ENCODE assay signal across 3 cellular contexts in the genomic region with DNA sequence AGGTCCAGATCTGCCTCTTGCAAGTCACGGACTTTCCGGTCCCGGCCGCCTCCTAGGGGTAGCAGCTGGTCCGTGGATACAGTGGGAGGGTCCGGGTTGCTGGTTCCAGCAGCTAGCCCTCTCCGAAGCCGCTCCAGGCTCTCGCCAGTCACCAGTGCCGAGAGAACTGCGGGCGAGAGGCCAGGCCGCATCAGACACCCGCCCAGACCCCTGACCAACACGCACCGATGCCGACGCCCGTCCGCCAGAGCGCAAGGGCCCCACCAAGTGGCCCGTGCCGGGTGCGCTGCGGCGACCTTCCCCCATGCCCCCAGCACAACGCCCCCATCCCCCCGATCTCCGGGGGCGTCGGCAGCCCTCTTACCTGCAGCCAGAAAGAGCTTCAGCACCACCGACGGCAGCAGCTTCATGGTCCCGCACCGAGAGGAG.
TF ChIP-seq lines count a peak whose summit lies in the region.

No MANE protein-coding gene starts in this region.

TF ChIP-seq in GM12891, 5 proteins besides CTCF, POLR2A, EP300 and RAD21:
- TF ChIP-seq TAF1 (IDR thresholded peaks at IDR 0.05; ENCODE audit: low read depth, low read length) = no peak
- no peak for TF ChIP-seq SPI1 (IDR thresholded peaks at IDR 0.05; ENCODE audit: low read depth, low read length)
- no peak for TF ChIP-seq POLR2AphosphoS5 (IDR thresholded peaks at IDR 0.05; ENCODE audit: low read depth, low read length)
- no peak for TF ChIP-seq POU2F2 (IDR thresholded peaks at IDR 0.05; ENCODE audit: low read depth, low read length)
- TF ChIP-seq PAX5 (IDR thresholded peaks at IDR 0.05; ENCODE audit: insufficient read depth, low read length, severe bottlenecking) = no peak
TF ChIP-seq in GM12891: peak in this region for 0.

TF ChIP-seq in SK-N-SH, 30 proteins besides CTCF, POLR2A, EP300 and RAD21:
- TF ChIP-seq GABPA (IDR thresholded peaks at IDR 0.05; ENCODE audit: low read depth) (no peak), RCOR1 (IDR thresholded peaks at IDR 0.05; ENCODE audit: low read length) (no peak), ELF1 (IDR thresholded peaks at IDR 0.05) (no peak), PBX3 (IDR thresholded peaks at IDR 0.05) (no peak), SIN3A (IDR thresholded peaks at IDR 0.05; ENCODE audit: borderline replicate concordance, low read depth, low read length) (no peak), SMC3 (IDR thresholded peaks at IDR 0.05; ENCODE audit: low read depth, low read length) (peak; percentile 35; the same call in 1 of the 2 replicates), TCF12 (IDR thresholded peaks at IDR 0.05) (no peak), RFX5 (IDR thresholded peaks at IDR 0.05; ENCODE audit: low read length) (no peak), MXI1 (IDR thresholded peaks at IDR 0.05; ENCODE audit: low read depth, low read length) (no peak), TEAD4 (IDR thresholded peaks at IDR 0.05; ENCODE audit: borderline replicate concordance, insufficient read depth) (no peak), RXRA (IDR thresholded peaks at IDR 0.05; ENCODE audit: borderline replicate concordance, low read depth) (no peak), FOXM1 (IDR thresholded peaks at IDR 0.05; ENCODE audit: low read depth) (no peak), ZBTB33 (IDR thresholded peaks at IDR 0.05; ENCODE audit: borderline replicate concordance, low read depth) (no peak), POLR2AphosphoS5 (IDR thresholded peaks at IDR 0.05; ENCODE audit: low read depth, low read length) (no peak), CHD2 (IDR thresholded peaks at IDR 0.05; ENCODE audit: low read length, partially characterized antibody) (no peak)
- TF ChIP-seq, protein P1, sequence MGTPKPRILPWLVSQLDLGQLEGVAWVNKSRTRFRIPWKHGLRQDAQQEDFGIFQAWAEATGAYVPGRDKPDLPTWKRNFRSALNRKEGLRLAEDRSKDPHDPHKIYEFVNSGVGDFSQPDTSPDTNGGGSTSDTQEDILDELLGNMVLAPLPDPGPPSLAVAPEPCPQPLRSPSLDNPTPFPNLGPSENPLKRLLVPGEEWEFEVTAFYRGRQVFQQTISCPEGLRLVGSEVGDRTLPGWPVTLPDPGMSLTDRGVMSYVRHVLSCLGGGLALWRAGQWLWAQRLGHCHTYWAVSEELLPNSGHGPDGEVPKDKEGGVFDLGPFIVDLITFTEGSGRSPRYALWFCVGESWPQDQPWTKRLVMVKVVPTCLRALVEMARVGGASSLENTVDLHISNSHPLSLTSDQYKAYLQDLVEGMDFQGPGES (IDR thresholded peaks at IDR 0.05; ENCODE audit: low read depth, low read length) = no peak
- TF ChIP-seq, protein P2, sequence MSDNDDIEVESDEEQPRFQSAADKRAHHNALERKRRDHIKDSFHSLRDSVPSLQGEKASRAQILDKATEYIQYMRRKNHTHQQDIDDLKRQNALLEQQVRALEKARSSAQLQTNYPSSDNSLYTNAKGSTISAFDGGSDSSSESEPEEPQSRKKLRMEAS (IDR thresholded peaks at IDR 0.05; ENCODE audit: low read depth) = 0 out of 2 replicates have a peak, but pooled peaks have one; percentile 29

TF ChIP-seq in endothelial cell of umbilical vein, 7 proteins besides CTCF, POLR2A, EP300 and RAD21:
- no peak for TF ChIP-seq FOS (IDR thresholded peaks at IDR 0.05; ENCODE audit: borderline replicate concordance, insufficient read depth, low read length)
- no peak for TF ChIP-seq MYC (IDR thresholded peaks at IDR 0.05; ENCODE audit: low read depth, low read length)
- TF ChIP-seq POLR2AphosphoS5 (IDR thresholded peaks at IDR 0.05; ENCODE audit: insufficient read depth, low read depth, low read length) = no peak
- TF ChIP-seq, protein P2 (IDR thresholded peaks at IDR 0.05; ENCODE audit: insufficient read depth, insufficient read length) = no peak
- TF ChIP-seq JUN (IDR thresholded peaks at IDR 0.05; ENCODE audit: borderline replicate concordance, insufficient read depth, insufficient read length, low read depth) = no peak
- no peak for TF ChIP-seq EZH2 (IDR thresholded peaks at IDR 0.05; ENCODE audit: borderline replicate concordance, low read depth, low read length, severe bottlenecking)
- no peak for TF ChIP-seq GATA2 (IDR thresholded peaks at IDR 0.05; ENCODE audit: insufficient read depth, insufficient read length, low read depth, low read length)
TF ChIP-seq in endothelial cell of umbilical vein: peak in this region for 0.
